26 cellular contexts compared by ENCODE assay signal in genomic region chr6:73041051-73041450, GRCh38.
DNase-seq lines count a peak whose midpoint lies in the region; TF ChIP-seq lines count a peak whose summit lies in the region.
"Had no signal": no experiment of that assay in that cellular context is flagged by ENCODE, and none has a peak within 500 bp of the region (broad histone marks: within the 10 kb centered on the region; RNA-seq: fewer than 3 reads in every experiment).

No MANE protein-coding gene starts in this region.

- H3K4me3 ChIP-seq in AG10803 (ENCODE audit: low read length) (no peak overlapping the region), coronary artery (no peak overlapping the region)
- H3K4me3 ChIP-seq: gastrocnemius medialis had no signal

- H3K27ac ChIP-seq in coronary artery, result no peak overlapping the region
- H3K27ac ChIP-seq: gastrocnemius medialis, parathyroid adenoma had no signal

- H3K27me3 Mint-ChIP-seq in activated CD4-positive, alpha-beta memory T cell treated with anti-CD3 and anti-CD28 coated beads for 36 hours, result no peaks in the 10 kb centered on the region
- H3K27me3 Mint-ChIP-seq: brain; stimulated activated naive CD8-positive, alpha-beta T cell treated with anti-CD3 and anti-CD28 coated beads, Interleukin-15, Interleukin-2, amounts not matched to agents 100 ng/mL and 50 ng/mL, for 24 hours had no signal

- no peak overlapping the region for H3K27ac Mint-ChIP-seq in activated CD4-positive, alpha-beta memory T cell treated with anti-CD3 and anti-CD28 coated beads for 36 hours
- H3K27ac Mint-ChIP-seq: brain; stimulated activated naive CD8-positive, alpha-beta T cell treated with anti-CD3 and anti-CD28 coated beads, Interleukin-15, Interleukin-2, amounts not matched to agents 100 ng/mL and 50 ng/mL, for 24 hours had no signal

- peaks cover 6% of the 10 kb centered on the region for H3K36me3 Mint-ChIP-seq in activated CD4-positive, alpha-beta memory T cell treated with anti-CD3 and anti-CD28 coated beads for 36 hours
- H3K36me3 Mint-ChIP-seq: brain had no signal

- intact Hi-C loops in activated CD4-positive, alpha-beta memory T cell treated with anti-CD3 and anti-CD28 coated beads for 36 hours (cut with micrococcal nuclease), result no loop called here

- no peak for TF ChIP-seq CTCF in AG10803 (conservative IDR thresholded peaks at IDR 0.05; ENCODE audit: low read length)
- no peak for TF ChIP-seq CTCF in coronary artery (IDR thresholded peaks at IDR 0.05)

- DNase-seq in AG10803 (ENCODE audit: low read depth) (peak; percentile 30), NCI-H1694 (lab: John Stamatoyannopoulos, UW) (peak; percentile 67), glomerular visceral epithelial cell (ENCODE audit: extremely low spot score) (peak; percentile 18), renal cortical epithelial cell (ENCODE audit: low read depth) (peak; percentile 76), coronary artery (ENCODE audit: low spot score) (no peak), OCI-M2 (lab: John Stamatoyannopoulos, UW; ENCODE audit: unreplicated experiment) (no peak)
- DNase-seq in activated CD4-positive, alpha-beta memory T cell treated with anti-CD3 and anti-CD28 coated beads for 36 hours, result no peak
- DNase-seq: activated CD4-positive, alpha-beta T cell treated with anti-CD3 and anti-CD28 coated beads, Interleukin-2, amount 50 U/mL, for 4 hours; activated naive CD4-positive, alpha-beta T cell treated with Interleukin-2 at 50 U/mL for 16 hours; C1 segment of cervical spinal cord; DMS53; dorsolateral prefrontal cortex; gastrocnemius medialis; GDM1; Kasumi-1; left colon; NCI-H1436 treated with DMSO at 0.1 percent for 48 hours; NCI-H510A treated with DMSO at 0.1 percent for 48 hours; right cardiac atrium; Right ventricle myocardium superior; stimulated activated CD8-positive, alpha-beta memory T cell treated with anti-CD3 and anti-CD28 coated beads, Interleukin-4, amount 100 ng/mL, for 48 hours; T-helper 2 cell had no signal

- no peak overlapping the region for H3K4me3 Mint-ChIP-seq in activated CD4-positive, alpha-beta memory T cell treated with anti-CD3 and anti-CD28 coated beads for 36 hours
- H3K4me3 Mint-ChIP-seq: brain; neural crest cell; stimulated activated naive CD8-positive, alpha-beta T cell treated with anti-CD3 and anti-CD28 coated beads, Interleukin-15, Interleukin-2, amounts not matched to agents 100 ng/mL and 50 ng/mL, for 24 hours had no signal

- H3K4me1 Mint-ChIP-seq in activated CD4-positive, alpha-beta memory T cell treated with anti-CD3 and anti-CD28 coated beads for 36 hours (ENCODE audit: low read depth), result no peaks in the 10 kb centered on the region
- H3K4me1 Mint-ChIP-seq: brain, neural crest cell had no signal

- H3K9me3 Mint-ChIP-seq in activated CD4-positive, alpha-beta memory T cell treated with anti-CD3 and anti-CD28 coated beads for 36 hours, result peaks cover 16% of the 10 kb centered on the region

- CTCF ChIA-PET in activated CD4-positive, alpha-beta memory T cell treated with anti-CD3 and anti-CD28 coated beads for 36 hours (lab: Charles Lee), result no interaction called here

- POLR2A ChIA-PET in activated CD4-positive, alpha-beta memory T cell treated with anti-CD3 and anti-CD28 coated beads for 36 hours (lab: Charles Lee), result no interaction called here

Comparison
In these comparisons a context has a peak if more than half of its experiments do, and no peak if none do; other contexts are left out.
1. DNase-seq: peak in AG10803 (single experiment), NCI-H1694 (single experiment), glomerular visceral epithelial cell (single experiment) and renal cortical epithelial cell (single experiment); none in activated CD4-positive, alpha-beta memory T cell treated with anti-CD3 and anti-CD28 coated beads for 36 hours (single experiment), coronary artery (single experiment) and OCI-M2 (single experiment).